Comparison of ENCODE assay signal across 8 cellular contexts in genomic region chr19:13774217-13775191, GRCh38. TPM values are rescaled to one million over a fixed set of nuclear protein-coding genes. Genes with fewer than 3 reads are reported as not detected.
A peak's percentile ranks its signal among the peaks of the same experiment; 100 is the strongest.
DNase-seq lines count a peak whose midpoint lies in the region; ATAC-seq, FAIRE-seq and TF ChIP-seq lines count a peak whose summit lies in the region.

Gene C19orf53, plus strand, starts transcription at chr19:13774456. Its CDS starts 22 bp downstream, at chr19:13774478.

- peak; percentile 87 for FAIRE-seq in keratinocyte (lab: Jason Lieb, UNC)

- H3K4me2 ChIP-seq in keratinocyte (ENCODE audit: control insufficient read depth, extremely low read depth, insufficient read depth, low read depth, low read length), result peak within 1 kb of the TSS; percentile 98

- H2AFZ ChIP-seq in keratinocyte (ENCODE audit: control insufficient read depth, low read length), result peak within 1 kb of the TSS; percentile 73

- no peaks in the 10 kb centered on the region for H4K20me1 ChIP-seq in keratinocyte (ENCODE audit: control insufficient read depth, extremely low read depth, insufficient read depth, low read length)

- dilution Hi-C loops in keratinocyte (cut with MboI; ENCODE audit: extremely low pct_ligation_motif_present, low sequenced_read_pairs), result no loop called here

- H3K4me1 ChIP-seq in keratinocyte (ENCODE audit: control insufficient read depth, extremely low read depth, insufficient read depth, low read length), result peaks cover 9% of the 10 kb centered on the region

- TF ChIP-seq POLR2A in GM19099 (IDR thresholded peaks at IDR 0.05; ENCODE audit: extremely low read depth, insufficient read length, low read depth), result peak; percentile 87

- H3K9me1 ChIP-seq in keratinocyte (ENCODE audit: control insufficient read depth, extremely low read depth, insufficient read depth, low read length), result no peaks in the 10 kb centered on the region

- ATAC-seq in HG03432 (IDR thresholded peaks at IDR 0.05; ENCODE audit: unreplicated experiment), result peak; percentile 92

- peak within 1 kb of the TSS; percentile 80 to 94 (median 90) for H3K4me3 ChIP-seq in keratinocyte (ENCODE audit: control insufficient read depth in 2 of 3, extremely low read depth in 1 of 3, insufficient read depth in 2 of 3, low read depth in 1 of 3, low read length in 3 of 3)

- peak within 1 kb of the TSS; percentile 72 for H3K27ac ChIP-seq in keratinocyte (ENCODE audit: control insufficient read depth, insufficient read depth, low read length)

- H3K9ac ChIP-seq in keratinocyte (ENCODE audit: control insufficient read depth, extremely low read depth, insufficient read depth, low read length), result peak within 1 kb of the TSS; percentile 87

- H3K79me2 ChIP-seq in keratinocyte (ENCODE audit: control insufficient read depth, insufficient read depth, low read length), result peaks cover 27% of the 10 kb centered on the region

- peaks cover 25 to 26% of the 10 kb centered on the region in 2 experiments for H3K36me3 ChIP-seq in keratinocyte (ENCODE audit: control insufficient read depth in 2 of 2, extremely low read depth in 1 of 2, insufficient read depth in 2 of 2, low read length in 2 of 2)

- no peaks in the 10 kb centered on the region for H3K9me3 ChIP-seq in keratinocyte (ENCODE audit: control insufficient read depth, low read depth, low read length)

- H3K27me3 ChIP-seq in keratinocyte (ENCODE audit: control insufficient read depth, extremely low read depth, insufficient read depth, low read length), result no peaks in the 10 kb centered on the region

- TF ChIP-seq CTCF in keratinocyte (optimal IDR thresholded peaks at IDR 0.05 in 1 of 3, IDR thresholded peaks at IDR 0.05 in 1 of 3, conservative IDR thresholded peaks at IDR 0.05 in 1 of 3; ENCODE audit: extremely low read depth in 1 of 3, insufficient read depth in 2 of 3, low read length in 3 of 3), result no peak

- DNase-seq in AG20443 (ENCODE audit: low spot score), result peak; percentile 94
- peak; percentile 92 for DNase-seq in NCI-H510A (lab: John Stamatoyannopoulos, UW)
- peak; percentile 78 for DNase-seq in activated CD4-positive, alpha-beta T cell treated with anti-CD3 and anti-CD28 coated beads for 1 hour
- peak; percentile 95 for DNase-seq in cerebellum (ENCODE audit: low spot score)
- DNase-seq in keratinocyte (ENCODE audit: low read depth, low spot score), result peak; percentile 70
- peak; percentile 64 to 78 for DNase-seq in stimulated activated CD4-positive, alpha-beta T cell treated with anti-CD3 and anti-CD28 coated beads, Interleukin-15, amount 100 ng/mL, for 1 hour (ENCODE audit: low read depth in 1 of 2, low spot score in 1 of 2)

RNA-seq across cellular contexts. Expression of gene C19orf53, which starts in this region (rescaled TPM):
- total RNA-seq in cerebellum, result 15.5 TPM
- polyA plus RNA-seq in keratinocyte, result 118 to 211 TPM (median 143 TPM) in 3 replicates
- polyA plus RNA-seq in keratinocyte (2011; ENCODE audit: low read depth), result 76.7 TPM
- 128 and 190 TPM in 2 replicates for polyA plus RNA-seq in keratinocyte (2011; cell fraction: cytosol; rRNA removed)
- polyA plus RNA-seq in keratinocyte (2011; cell fraction: nucleus; rRNA removed), result 44.4 and 51.0 TPM in 2 replicates
- 165 and 197 TPM in 2 replicates for polyA plus RNA-seq in keratinocyte (2012; ENCODE audit: low replicate concordance)
- polyA minus RNA-seq in keratinocyte, result 40.4 to 93.4 TPM (median 80.7 TPM) in 3 replicates
- polyA minus RNA-seq in keratinocyte (2011; cell fraction: cytosol; rRNA and poly(A)+ RNA removed), result 119 TPM
- 9.8 and 13.0 TPM in 2 replicates for polyA minus RNA-seq in keratinocyte (2011; cell fraction: nucleus; rRNA and poly(A)+ RNA removed)

Comparison
In these comparisons a context has a peak if more than half of its experiments do, and no peak if none do; other contexts are left out.
1. Peak in every context shown above with its lines: DNase-seq, ATAC-seq, H3K4me3 ChIP-seq and H3K27ac ChIP-seq.